In genomic region chr13:45658586-45659235, GRCh38 we compare ENCODE assay signal across 1 cellular context.
TF ChIP-seq lines count a peak whose summit lies in the region.

No MANE protein-coding gene starts in this region.

TF ChIP-seq in GM23338, 12 proteins besides CTCF, POLR2A, EP300 and RAD21 (continued from another document):
- TF ChIP-seq ZNF462 (CRISPR knock-in tag; IDR thresholded peaks at IDR 0.05) (no peak), STAT1 (IDR thresholded peaks at IDR 0.05; ENCODE audit: unreplicated experiment) (no peak), POLR2AphosphoS5 (IDR thresholded peaks at IDR 0.05; ENCODE audit: low read depth) (no peak)
TF ChIP-seq in GM23338: peak in this region for 0.
